In the genomic region with DNA sequence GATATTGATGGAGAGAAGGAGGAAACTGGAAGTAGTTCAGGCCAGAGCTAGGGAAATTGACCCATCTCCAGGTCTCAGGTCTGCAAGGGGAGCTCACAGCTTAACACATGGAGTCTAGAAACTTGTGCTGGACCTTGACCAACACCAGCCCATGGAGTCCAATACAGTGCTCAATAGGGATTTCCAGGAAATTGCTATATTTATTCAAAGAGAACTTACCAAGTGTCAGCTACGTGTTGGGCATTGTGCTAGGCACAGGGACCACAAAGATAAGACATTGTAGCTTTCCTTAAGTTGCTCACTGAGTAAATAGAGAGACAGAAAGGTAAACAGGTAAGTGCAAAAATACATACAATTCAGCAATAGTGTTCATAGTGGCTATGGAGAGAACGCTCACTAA, we compare ENCODE assay signal across 10 cellular contexts.
"Had no signal": no experiment of that assay in that cellular context is flagged by ENCODE, and none has a peak within 500 bp of the region (broad histone marks: within the 10 kb centered on the region; RNA-seq: fewer than 3 reads in every experiment).

No MANE protein-coding gene starts in this region.

- H3K9ac ChIP-seq: GM23248 had no signal

- H3K9me3 Mint-ChIP-seq: GM23338, HFFc6 had no signal

- H3K27ac ChIP-seq: GM23248 had no signal

- H3K4me1 ChIP-seq: HAP-1 had no signal

- ATAC-seq: GM23338, HCT116 had no signal

- FAIRE-seq: H1, H54 had no signal

- H3K4me3 Mint-ChIP-seq: GM23338, HFFc6 had no signal

- H3K27ac Mint-ChIP-seq: GM23338, HFFc6 had no signal

- H3K4me2 ChIP-seq: GM23338 had no signal

- H3K9me3 ChIP-seq: HAP-1 had no signal

- H2AFZ ChIP-seq: GM23248, GM23338 had no signal

- H3K4me3 ChIP-seq: GM23248, GM23338, HAP-1 had no signal

- DNase-seq: GM23248, GOT3, H7, HCEC 1CT, HFFc6 had no signal

- H3K36me3 ChIP-seq: HAP-1 had no signal
